Comparison of ENCODE assay signal across 1 cellular context in genomic region chr3:47443611-47443995, GRCh38.
TF ChIP-seq lines count a peak whose summit lies in the region.

No MANE protein-coding gene starts in this region.

TF ChIP-seq in HepG2, 621 proteins besides CTCF, POLR2A, EP300 and RAD21 (continued from another document and continues in another):
- no peak for TF ChIP-seq ZNF644 (CRISPR knock-in tag; IDR thresholded peaks at IDR 0.05; ENCODE audit: low read depth)
- no peak for TF ChIP-seq ZSCAN22 (CRISPR knock-in tag; IDR thresholded peaks at IDR 0.05)
- TF ChIP-seq PITX1 (CRISPR knock-in tag; IDR thresholded peaks at IDR 0.05): peak; percentile 90
- TF ChIP-seq MIER2 (CRISPR knock-in tag; IDR thresholded peaks at IDR 0.05): no peak
- TF ChIP-seq ETV5 (CRISPR knock-in tag; IDR thresholded peaks at IDR 0.05; ENCODE audit: borderline replicate concordance): peak; percentile 58; the same call in 1 of the 2 replicates
- no peak for TF ChIP-seq HOXA9 (CRISPR knock-in tag; IDR thresholded peaks at IDR 0.05; ENCODE audit: borderline replicate concordance)
- TF ChIP-seq ISL2 (CRISPR knock-in tag; IDR thresholded peaks at IDR 0.05): 0 out of 2 replicates have a peak, but pooled peaks have one; percentile 10
- TF ChIP-seq, protein P1, sequence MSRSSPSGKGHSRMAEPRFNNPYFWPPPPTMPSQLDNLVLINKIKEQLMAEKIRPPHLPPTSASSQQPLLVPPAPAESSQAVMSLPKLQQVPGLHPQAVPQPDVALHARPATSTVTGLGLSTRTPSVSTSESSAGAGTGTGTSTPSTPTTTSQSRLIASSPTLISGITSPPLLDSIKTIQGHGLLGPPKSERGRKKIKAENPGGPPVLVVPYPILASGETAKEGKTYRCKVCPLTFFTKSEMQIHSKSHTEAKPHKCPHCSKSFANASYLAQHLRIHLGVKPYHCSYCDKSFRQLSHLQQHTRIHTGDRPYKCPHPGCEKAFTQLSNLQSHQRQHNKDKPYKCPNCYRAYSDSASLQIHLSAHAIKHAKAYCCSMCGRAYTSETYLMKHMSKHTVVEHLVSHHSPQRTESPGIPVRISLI (CRISPR knock-in tag; IDR thresholded peaks at IDR 0.05; ENCODE audit: borderline replicate concordance): no peak
- no peak for TF ChIP-seq TAF1 (CRISPR knock-in tag; IDR thresholded peaks at IDR 0.05)
- 0 out of 2 replicates have a peak, but pooled peaks have one; percentile 14 for TF ChIP-seq SMAD3 (CRISPR knock-in tag; IDR thresholded peaks at IDR 0.05)
- peak; percentile 37 for TF ChIP-seq ZNF781 (CRISPR knock-in tag; IDR thresholded peaks at IDR 0.05; ENCODE audit: borderline replicate concordance, not compliant biosample characterization)
- TF ChIP-seq HMGXB4 (CRISPR knock-in tag; IDR thresholded peaks at IDR 0.05; ENCODE audit: borderline replicate concordance in 1 of 2, low read depth in 1 of 2): no peak
- TF ChIP-seq ZBED4 (CRISPR knock-in tag; IDR thresholded peaks at IDR 0.05; ENCODE audit: borderline replicate concordance): peak; percentile 74; the same call in 1 of the 2 replicates
- TF ChIP-seq, protein P2, sequence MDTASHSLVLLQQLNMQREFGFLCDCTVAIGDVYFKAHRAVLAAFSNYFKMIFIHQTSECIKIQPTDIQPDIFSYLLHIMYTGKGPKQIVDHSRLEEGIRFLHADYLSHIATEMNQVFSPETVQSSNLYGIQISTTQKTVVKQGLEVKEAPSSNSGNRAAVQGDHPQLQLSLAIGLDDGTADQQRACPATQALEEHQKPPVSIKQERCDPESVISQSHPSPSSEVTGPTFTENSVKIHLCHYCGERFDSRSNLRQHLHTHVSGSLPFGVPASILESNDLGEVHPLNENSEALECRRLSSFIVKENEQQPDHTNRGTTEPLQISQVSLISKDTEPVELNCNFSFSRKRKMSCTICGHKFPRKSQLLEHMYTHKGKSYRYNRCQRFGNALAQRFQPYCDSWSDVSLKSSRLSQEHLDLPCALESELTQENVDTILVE (CRISPR knock-in tag; IDR thresholded peaks at IDR 0.05): no peak
- TF ChIP-seq, protein P3, sequence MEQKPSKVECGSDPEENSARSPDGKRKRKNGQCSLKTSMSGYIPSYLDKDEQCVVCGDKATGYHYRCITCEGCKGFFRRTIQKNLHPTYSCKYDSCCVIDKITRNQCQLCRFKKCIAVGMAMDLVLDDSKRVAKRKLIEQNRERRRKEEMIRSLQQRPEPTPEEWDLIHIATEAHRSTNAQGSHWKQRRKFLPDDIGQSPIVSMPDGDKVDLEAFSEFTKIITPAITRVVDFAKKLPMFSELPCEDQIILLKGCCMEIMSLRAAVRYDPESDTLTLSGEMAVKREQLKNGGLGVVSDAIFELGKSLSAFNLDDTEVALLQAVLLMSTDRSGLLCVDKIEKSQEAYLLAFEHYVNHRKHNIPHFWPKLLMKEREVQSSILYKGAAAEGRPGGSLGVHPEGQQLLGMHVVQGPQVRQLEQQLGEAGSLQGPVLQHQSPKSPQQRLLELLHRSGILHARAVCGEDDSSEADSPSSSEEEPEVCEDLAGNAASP (CRISPR knock-in tag; IDR thresholded peaks at IDR 0.05; ENCODE audit: borderline replicate concordance): no peak
- no peak for TF ChIP-seq ZNF256 (CRISPR knock-in tag; conservative IDR thresholded peaks at IDR 0.05)
- TF ChIP-seq, protein P4, sequence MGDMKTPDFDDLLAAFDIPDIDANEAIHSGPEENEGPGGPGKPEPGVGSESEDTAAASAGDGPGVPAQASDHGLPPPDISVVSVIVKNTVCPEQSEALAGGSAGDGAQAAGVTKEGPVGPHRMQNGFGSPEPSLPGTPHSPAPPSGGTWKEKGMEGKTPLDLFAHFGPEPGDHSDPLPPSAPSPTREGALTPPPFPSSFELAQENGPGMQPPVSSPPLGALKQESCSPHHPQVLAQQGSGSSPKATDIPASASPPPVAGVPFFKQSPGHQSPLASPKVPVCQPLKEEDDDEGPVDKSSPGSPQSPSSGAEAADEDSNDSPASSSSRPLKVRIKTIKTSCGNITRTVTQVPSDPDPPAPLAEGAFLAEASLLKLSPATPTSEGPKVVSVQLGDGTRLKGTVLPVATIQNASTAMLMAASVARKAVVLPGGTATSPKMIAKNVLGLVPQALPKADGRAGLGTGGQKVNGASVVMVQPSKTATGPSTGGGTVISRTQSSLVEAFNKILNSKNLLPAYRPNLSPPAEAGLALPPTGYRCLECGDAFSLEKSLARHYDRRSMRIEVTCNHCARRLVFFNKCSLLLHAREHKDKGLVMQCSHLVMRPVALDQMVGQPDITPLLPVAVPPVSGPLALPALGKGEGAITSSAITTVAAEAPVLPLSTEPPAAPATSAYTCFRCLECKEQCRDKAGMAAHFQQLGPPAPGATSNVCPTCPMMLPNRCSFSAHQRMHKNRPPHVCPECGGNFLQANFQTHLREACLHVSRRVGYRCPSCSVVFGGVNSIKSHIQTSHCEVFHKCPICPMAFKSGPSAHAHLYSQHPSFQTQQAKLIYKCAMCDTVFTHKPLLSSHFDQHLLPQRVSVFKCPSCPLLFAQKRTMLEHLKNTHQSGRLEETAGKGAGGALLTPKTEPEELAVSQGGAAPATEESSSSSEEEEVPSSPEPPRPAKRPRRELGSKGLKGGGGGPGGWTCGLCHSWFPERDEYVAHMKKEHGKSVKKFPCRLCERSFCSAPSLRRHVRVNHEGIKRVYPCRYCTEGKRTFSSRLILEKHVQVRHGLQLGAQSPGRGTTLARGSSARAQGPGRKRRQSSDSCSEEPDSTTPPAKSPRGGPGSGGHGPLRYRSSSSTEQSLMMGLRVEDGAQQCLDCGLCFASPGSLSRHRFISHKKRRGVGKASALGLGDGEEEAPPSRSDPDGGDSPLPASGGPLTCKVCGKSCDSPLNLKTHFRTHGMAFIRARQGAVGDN (CRISPR knock-in tag; IDR thresholded peaks at IDR 0.05): no peak; the same call in 1 of the 2 replicates
- TF ChIP-seq, protein P5, sequence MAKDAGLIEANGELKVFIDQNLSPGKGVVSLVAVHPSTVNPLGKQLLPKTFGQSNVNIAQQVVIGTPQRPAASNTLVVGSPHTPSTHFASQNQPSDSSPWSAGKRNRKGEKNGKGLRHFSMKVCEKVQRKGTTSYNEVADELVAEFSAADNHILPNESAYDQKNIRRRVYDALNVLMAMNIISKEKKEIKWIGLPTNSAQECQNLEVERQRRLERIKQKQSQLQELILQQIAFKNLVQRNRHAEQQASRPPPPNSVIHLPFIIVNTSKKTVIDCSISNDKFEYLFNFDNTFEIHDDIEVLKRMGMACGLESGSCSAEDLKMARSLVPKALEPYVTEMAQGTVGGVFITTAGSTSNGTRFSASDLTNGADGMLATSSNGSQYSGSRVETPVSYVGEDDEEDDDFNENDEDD (CRISPR knock-in tag; IDR thresholded peaks at IDR 0.05; ENCODE audit: borderline replicate concordance): no peak
- 0 out of 2 replicates have a peak, but pooled peaks have one; percentile 15 for TF ChIP-seq HDAC2 (CRISPR knock-in tag; IDR thresholded peaks at IDR 0.05)
- no peak for TF ChIP-seq ZNF251 (CRISPR knock-in tag; IDR thresholded peaks at IDR 0.05)
- TF ChIP-seq KAT8 (CRISPR knock-in tag; IDR thresholded peaks at IDR 0.05): no peak
- TF ChIP-seq ZBTB38 (CRISPR knock-in tag; IDR thresholded peaks at IDR 0.05): no peak
- no peak for TF ChIP-seq HNRNPUL1 (IDR thresholded peaks at IDR 0.05; ENCODE audit: low read depth, low read length)
- TF ChIP-seq XBP1 (CRISPR knock-in tag; IDR thresholded peaks at IDR 0.05): no peak
- TF ChIP-seq FOSL2 (CRISPR knock-in tag; IDR thresholded peaks at IDR 0.05): peak; percentile 87
- TF ChIP-seq MED1 (CRISPR knock-in tag; IDR thresholded peaks at IDR 0.05): peak; percentile 63
- no peak for TF ChIP-seq ZNF83 (CRISPR knock-in tag; IDR thresholded peaks at IDR 0.05; ENCODE audit: borderline replicate concordance)
- no peak for TF ChIP-seq NFYB (CRISPR knock-in tag; IDR thresholded peaks at IDR 0.05)
- no peak for TF ChIP-seq MTF1 (CRISPR knock-in tag; IDR thresholded peaks at IDR 0.05)
- TF ChIP-seq, protein P6, sequence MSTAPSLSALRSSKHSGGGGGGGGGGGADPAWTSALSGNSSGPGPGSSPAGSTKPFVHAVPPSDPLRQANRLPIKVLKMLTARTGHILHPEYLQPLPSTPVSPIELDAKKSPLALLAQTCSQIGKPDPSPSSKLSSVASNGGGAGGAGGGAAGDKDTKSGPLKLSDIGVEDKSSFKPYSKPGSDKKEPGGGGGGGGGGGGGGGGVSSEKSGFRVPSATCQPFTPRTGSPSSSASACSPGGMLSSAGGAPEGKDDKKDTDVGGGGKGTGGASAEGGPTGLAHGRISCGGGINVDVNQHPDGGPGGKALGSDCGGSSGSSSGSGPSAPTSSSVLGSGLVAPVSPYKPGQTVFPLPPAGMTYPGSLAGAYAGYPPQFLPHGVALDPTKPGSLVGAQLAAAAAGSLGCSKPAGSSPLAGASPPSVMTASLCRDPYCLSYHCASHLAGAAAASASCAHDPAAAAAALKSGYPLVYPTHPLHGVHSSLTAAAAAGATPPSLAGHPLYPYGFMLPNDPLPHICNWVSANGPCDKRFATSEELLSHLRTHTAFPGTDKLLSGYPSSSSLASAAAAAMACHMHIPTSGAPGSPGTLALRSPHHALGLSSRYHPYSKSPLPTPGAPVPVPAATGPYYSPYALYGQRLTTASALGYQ (CRISPR knock-in tag; IDR thresholded peaks at IDR 0.05): no peak
- TF ChIP-seq CEBPB (IDR thresholded peaks at IDR 0.05; ENCODE audit: borderline replicate concordance, low read depth, low read length): no peak
- TF ChIP-seq ZNF446 (CRISPR knock-in tag; IDR thresholded peaks at IDR 0.05): no peak
- TF ChIP-seq PREB (CRISPR knock-in tag; IDR thresholded peaks at IDR 0.05): no peak
- 0 out of 2 replicates have a peak, but pooled peaks have one; percentile 5 for TF ChIP-seq MIER3 (CRISPR knock-in tag; IDR thresholded peaks at IDR 0.05; ENCODE audit: borderline replicate concordance)
- TF ChIP-seq FOXP4 (CRISPR knock-in tag; IDR thresholded peaks at IDR 0.05): peak; percentile 98
- TF ChIP-seq KDM1A (CRISPR knock-in tag; IDR thresholded peaks at IDR 0.05): no peak
- TF ChIP-seq ZNF614 (CRISPR knock-in tag; IDR thresholded peaks at IDR 0.05; ENCODE audit: borderline replicate concordance): 0 out of 2 replicates have a peak, but pooled peaks have one; percentile 40
- TF ChIP-seq JARID2 (CRISPR knock-in tag; IDR thresholded peaks at IDR 0.05; ENCODE audit: insufficient replicate concordance): no peak
- 0 out of 2 replicates have a peak, but pooled peaks have one; percentile 36 for TF ChIP-seq ZNF335 (CRISPR knock-in tag; IDR thresholded peaks at IDR 0.05)
- TF ChIP-seq TEAD3 (CRISPR knock-in tag; optimal IDR thresholded peaks at IDR 0.05; ENCODE audit: borderline replicate concordance): peak; percentile 47
- peak; percentile 10; the same call in 1 of the 2 replicates for TF ChIP-seq HDAC1 (CRISPR knock-in tag; IDR thresholded peaks at IDR 0.05)
- TF ChIP-seq ZNF766 (CRISPR knock-in tag; IDR thresholded peaks at IDR 0.05; ENCODE audit: borderline replicate concordance): no peak
- no peak for TF ChIP-seq BORCS8-MEF2B (CRISPR knock-in tag; IDR thresholded peaks at IDR 0.05)
- TF ChIP-seq ASH2L (IDR thresholded peaks at IDR 0.05; ENCODE audit: insufficient read length, low read depth, low read length): peak; percentile 95
